ENCODE assay signal across 1 cellular context in genomic region chr1:14733053-14733778, GRCh38.
TF ChIP-seq lines count a peak whose summit lies in the region.

No MANE protein-coding gene starts in this region.

TF ChIP-seq in K562, 482 proteins besides CTCF, POLR2A, EP300 and RAD21:
- TF ChIP-seq AFF4 (CRISPR knock-in tag; IDR thresholded peaks at IDR 0.05) (no peak), ZSCAN32 (CRISPR knock-in tag; IDR thresholded peaks at IDR 0.05) (no peak), ZNF224 (CRISPR knock-in tag; IDR thresholded peaks at IDR 0.05) (no peak), ARHGAP35 (IDR thresholded peaks at IDR 0.05; ENCODE audit: partially characterized antibody) (no peak), HDAC1 (IDR thresholded peaks at IDR 0.05) (no peak), ZBTB5 (IDR thresholded peaks at IDR 0.05) (no peak), ZNF384 (IDR thresholded peaks at IDR 0.05; ENCODE audit: low read depth, low read length) (no peak), CREB3L1 (IDR thresholded peaks at IDR 0.05; ENCODE audit: borderline replicate concordance, low read depth) (no peak), BACH1 (tag; IDR thresholded peaks at IDR 0.05) (no peak), ZNF717 (CRISPR knock-in tag; IDR thresholded peaks at IDR 0.05) (no peak), GABPB2 (CRISPR knock-in tag; conservative IDR thresholded peaks at IDR 0.05) (no peak), ZNF24 (IDR thresholded peaks at IDR 0.05) (no peak), CTCFL (IDR thresholded peaks at IDR 0.05; ENCODE audit: borderline replicate concordance, insufficient read depth, low read depth, low read length, poor library complexity, severe bottlenecking) (no peak), NELFE (IDR thresholded peaks at IDR 0.05; ENCODE audit: insufficient read depth, insufficient read length) (no peak), TFAP4 (CRISPR knock-in tag; IDR thresholded peaks at IDR 0.05; ENCODE audit: borderline replicate concordance) (no peak), MEIS2 (IDR thresholded peaks at IDR 0.05; ENCODE audit: partially characterized antibody) (no peak), BRCA1 (IDR thresholded peaks at IDR 0.05) (no peak), BRCA1 (CRISPR knock-in tag; IDR thresholded peaks at IDR 0.05) (no peak), THAP7 (CRISPR knock-in tag; IDR thresholded peaks at IDR 0.05) (no peak), E2F1 (CRISPR knock-in tag; IDR thresholded peaks at IDR 0.05) (no peak), MCM7 (IDR thresholded peaks at IDR 0.05) (no peak), PRDM10 (IDR thresholded peaks at IDR 0.05; ENCODE audit: partially characterized antibody) (peak; percentile 45), ZBTB33 (CRISPR knock-in tag; IDR thresholded peaks at IDR 0.05) (0 out of 2 replicates have a peak, but pooled peaks have one; percentile 17), PATZ1 (CRISPR knock-in tag; IDR thresholded peaks at IDR 0.05; ENCODE audit: borderline replicate concordance) (no peak), CEBPG (CRISPR knock-in tag; IDR thresholded peaks at IDR 0.05) (0 out of 2 replicates have a peak, but pooled peaks have one; percentile 39), CEBPG (tag; conservative IDR thresholded peaks at IDR 0.05 in 1 of 2, IDR thresholded peaks at IDR 0.05 in 1 of 2) (0 out of 4 replicates have a peak, but pooled peaks of 1 of the 2 experiments have one; percentile 7), NRF1 (conservative IDR thresholded peaks at IDR 0.05 in 1 of 2, IDR thresholded peaks at IDR 0.05 in 1 of 2) (no peak), ZNF274 (IDR thresholded peaks at IDR 0.05; ENCODE audit: borderline replicate concordance, low read depth, low read length) (no peak)
